8 cellular contexts compared by ENCODE assay signal in genomic region chr1:39575191-39576015, GRCh38. TPM values are rescaled to one million over a fixed set of nuclear protein-coding genes. Genes with fewer than 3 reads are reported as not detected.
DNase-seq lines count a peak whose midpoint lies in the region; ATAC-seq and TF ChIP-seq lines count a peak whose summit lies in the region.

No MANE protein-coding gene starts in this region.

- H3K9ac ChIP-seq in SK-N-SH (peak overlapping the region; percentile 95), parathyroid adenoma (no peak overlapping the region)

- H3K27ac ChIP-seq in SK-N-SH (ENCODE audit: low read depth in 2 of 2, low read length in 1 of 2) = peak overlapping the region; percentile 65 to 74; a peak in 3 of 4 replicates
- peak overlapping the region; percentile 83 to 96 (median 90) for H3K27ac ChIP-seq in heart left ventricle
- H3K27ac ChIP-seq in parathyroid adenoma = peak overlapping the region; percentile 57

- POLR2A ChIA-PET in SK-N-SH (lab: Yijun Ruan, JAX) = interaction anchor here (0.9 to 2.2 kb wide), 4 partner anchors 16 to 83 kb away, joined by 3 to 8 read pairs (median 4); no protein-coding TSS in a partner anchor
- POLR2A ChIA-PET in activated naive CD8-positive, alpha-beta T cell treated with anti-CD3 and anti-CD28 coated beads, Interleukin-2, amount 10 ng/mL, durations not matched to agents 7 days and 5 days (lab: Charles Lee) = interaction anchor here (0.7 to 2.1 kb wide), 6 partner anchors 9 to 166 kb away, joined by 3 to 9 read pairs (median 4); partner anchors contain the start of gene PPIE

- no peak overlapping the region for H2AFZ ChIP-seq in SK-N-SH (ENCODE audit: low read depth)
- peak overlapping the region; percentile 53 for H2AFZ ChIP-seq in parathyroid adenoma

- TF ChIP-seq RAD21 in SK-N-SH (IDR thresholded peaks at IDR 0.05; ENCODE audit: low read length) = no peak

- H3K79me2 ChIP-seq in SK-N-SH (ENCODE audit: insufficient read depth) = peaks cover 62% of the 10 kb centered on the region
- H3K79me2 ChIP-seq in parathyroid adenoma = peaks cover 6% of the 10 kb centered on the region

- CTCF ChIA-PET in SK-N-SH (lab: Yijun Ruan, JAX) = interaction anchor here (0.6 to 3.0 kb wide), 12 partner anchors 14 to 131 kb away, joined by 3 to 22 read pairs (median 6); no protein-coding TSS in a partner anchor

- peaks cover 28% of the 10 kb centered on the region for H3K36me3 Mint-ChIP-seq in activated naive CD8-positive, alpha-beta T cell treated with anti-CD3 and anti-CD28 coated beads, Interleukin-2, amount 10 ng/mL, durations not matched to agents 7 days and 5 days

- peak; percentile 18 for ATAC-seq in HG03045 (IDR thresholded peaks at IDR 0.05; ENCODE audit: unreplicated experiment)
- peak; percentile 38 for ATAC-seq in activated naive CD8-positive, alpha-beta T cell treated with anti-CD3 and anti-CD28 coated beads, Interleukin-2, amount 10 ng/mL, durations not matched to agents 7 days and 5 days (ENCODE audit: low read depth)
- peak; percentile 38 to 76 (median 67) for ATAC-seq in heart left ventricle

- H3K4me1 Mint-ChIP-seq in activated naive CD8-positive, alpha-beta T cell treated with anti-CD3 and anti-CD28 coated beads, Interleukin-2, amount 10 ng/mL, durations not matched to agents 7 days and 5 days = peaks cover 33% of the 10 kb centered on the region

- peak overlapping the region; percentile 87 for H3K4me3 Mint-ChIP-seq in activated naive CD8-positive, alpha-beta T cell treated with anti-CD3 and anti-CD28 coated beads, Interleukin-2, amount 10 ng/mL, durations not matched to agents 7 days and 5 days

- no peaks in the 10 kb centered on the region for H3K27me3 ChIP-seq in SK-N-SH (ENCODE audit: insufficient read depth)
- H3K27me3 ChIP-seq in heart left ventricle = no peaks in the 10 kb centered on the region
- no peaks in the 10 kb centered on the region for H3K27me3 ChIP-seq in parathyroid adenoma (ENCODE audit: control insufficient read depth, insufficient read depth, low read length)

- H3K4me1 ChIP-seq in SK-N-SH (ENCODE audit: control insufficient read depth in 1 of 2, insufficient read depth in 2 of 2, low read depth in 1 of 2, low read length in 1 of 2) (peaks cover 14 to 22% of the 10 kb centered on the region in 2 experiments), heart left ventricle (peaks cover 0 to 46% (median 34%) of the 10 kb centered on the region in 12 donors), parathyroid adenoma (peaks cover 8% of the 10 kb centered on the region)

- peaks cover 57% of the 10 kb centered on the region for H4K20me1 ChIP-seq in SK-N-SH (ENCODE audit: insufficient read depth)

- TF ChIP-seq CTCF in SK-N-SH (IDR thresholded peaks at IDR 0.05) = no peak
- TF ChIP-seq CTCF in heart left ventricle (IDR thresholded peaks at IDR 0.05) = no peak
- no peak for TF ChIP-seq CTCF in parathyroid adenoma (IDR thresholded peaks at IDR 0.05)

- H3K4me3 ChIP-seq in SK-N-SH (ENCODE audit: low read depth in 2 of 2, low read length in 1 of 2) (peak overlapping the region; percentile 75 to 89), heart left ventricle (peak overlapping the region; percentile 64 to 99 (median 86)), parathyroid adenoma (ENCODE audit: low read depth, low read length) (peak overlapping the region; percentile 80)

- intact Hi-C loops in heart left ventricle (cut with DNase I) = no loop called here

- H3K36me3 ChIP-seq in SK-N-SH (replicated peaks in 1 of 2; ENCODE audit: control insufficient read depth in 1 of 2, insufficient read depth in 2 of 2, low read length in 1 of 2) (peaks cover 38 to 41% of the 10 kb centered on the region in 2 experiments), heart left ventricle (peaks cover 5 to 48% (median 29%) of the 10 kb centered on the region in 9 donors), parathyroid adenoma (ENCODE audit: control insufficient read depth, insufficient read depth, low read length) (no peaks in the 10 kb centered on the region)

- TF ChIP-seq POLR2A in heart left ventricle (IDR thresholded peaks at IDR 0.05) = no peak

- 13% methylated on average over 20 of the region's 48 CpGs for WGBS in SK-N-SH (ENCODE audit: low lambda C conversion rate)
- WGBS in heart left ventricle, 4 donors = 3 to 10% (median 5%) methylated on average over 22 to 48 of the region's 48 CpGs

- H3K27ac Mint-ChIP-seq in activated naive CD8-positive, alpha-beta T cell treated with anti-CD3 and anti-CD28 coated beads, Interleukin-2, amount 10 ng/mL, durations not matched to agents 7 days and 5 days = peak overlapping the region; percentile 89

- no peak for TF ChIP-seq EP300 in SK-N-SH (IDR thresholded peaks at IDR 0.05; ENCODE audit: borderline replicate concordance in 1 of 2, low read depth in 1 of 2, low read length in 1 of 2)

- peaks cover 6% of the 10 kb centered on the region for H3F3A ChIP-seq in SK-N-SH (replicated peaks; ENCODE audit: insufficient read depth)

- H3K27me3 Mint-ChIP-seq in activated naive CD8-positive, alpha-beta T cell treated with anti-CD3 and anti-CD28 coated beads, Interleukin-2, amount 10 ng/mL, durations not matched to agents 7 days and 5 days = peaks cover 2% of the 10 kb centered on the region

- no peaks in the 10 kb centered on the region for H3K9me2 ChIP-seq in SK-N-SH

- H3K9me3 Mint-ChIP-seq in activated naive CD8-positive, alpha-beta T cell treated with anti-CD3 and anti-CD28 coated beads, Interleukin-2, amount 10 ng/mL, durations not matched to agents 7 days and 5 days = no peaks in the 10 kb centered on the region

- H3K4me2 ChIP-seq in SK-N-SH (peak overlapping the region; percentile 84), parathyroid adenoma (ENCODE audit: low read length) (peak overlapping the region; percentile 87)

- H3K9me3 ChIP-seq in SK-N-SH (no peaks in the 10 kb centered on the region), heart left ventricle (no peaks in the 10 kb centered on the region), parathyroid adenoma (ENCODE audit: control insufficient read depth, low read length) (no peaks in the 10 kb centered on the region)

- DNase-seq in DMS153 (lab: John Stamatoyannopoulos, UW) (peak; percentile 27), SK-N-SH (peak; percentile 76), heart left ventricle (peak; percentile 70 to 86 (median 78)), NAMALWA (ENCODE audit: low spot score) (no peak), HuH-7.5 (ENCODE audit: low spot score) (no peak)
- DNase-seq in activated naive CD8-positive, alpha-beta T cell treated with anti-CD3 and anti-CD28 coated beads, Interleukin-2, amount 10 ng/mL, durations not matched to agents 7 days and 5 days = peak; percentile 65

TF ChIP-seq in SK-N-SH, 30 proteins besides CTCF, POLR2A, EP300 and RAD21:
- TF ChIP-seq FOSL2 (IDR thresholded peaks at IDR 0.05; ENCODE audit: borderline replicate concordance, low read depth) = no peak
- no peak for TF ChIP-seq USF1 (IDR thresholded peaks at IDR 0.05; ENCODE audit: borderline replicate concordance, low read depth)
- no peak for TF ChIP-seq SMC3 (IDR thresholded peaks at IDR 0.05; ENCODE audit: low read depth, low read length)
- TF ChIP-seq MEF2A (IDR thresholded peaks at IDR 0.05; ENCODE audit: borderline replicate concordance, low read depth) = no peak
- TF ChIP-seq IRF3 (IDR thresholded peaks at IDR 0.05; ENCODE audit: low read depth, low read length) = no peak
- TF ChIP-seq USF2 (IDR thresholded peaks at IDR 0.05; ENCODE audit: borderline replicate concordance, low read depth, low read length) = no peak
- TF ChIP-seq TCF12 (IDR thresholded peaks at IDR 0.05) = no peak
- no peak for TF ChIP-seq RXRA (IDR thresholded peaks at IDR 0.05; ENCODE audit: borderline replicate concordance, low read depth)
- TF ChIP-seq EZH2phosphoT487 (IDR thresholded peaks at IDR 0.05; ENCODE audit: borderline replicate concordance, low read depth) = no peak
- TF ChIP-seq GABPA (IDR thresholded peaks at IDR 0.05; ENCODE audit: low read depth) = no peak
- TF ChIP-seq ELF1 (IDR thresholded peaks at IDR 0.05) = no peak
- peak; percentile 91; the same call in 1 of the 2 replicates for TF ChIP-seq MXI1 (IDR thresholded peaks at IDR 0.05; ENCODE audit: low read depth, low read length)
- TF ChIP-seq GATA2 (CRISPR knock-in tag; IDR thresholded peaks at IDR 0.05) = peak; percentile 67
- TF ChIP-seq FOXJ3 (CRISPR knock-in tag; IDR thresholded peaks at IDR 0.05) = no peak

RNA-seq across cellular contexts. Expression of gene PABPC4, which starts 1.2 kb away (rescaled TPM):
- polyA plus RNA-seq in SK-N-SH (2012; rRNA removed) (63.0 and 68.8 TPM in 2 replicates), heart left ventricle (100 to 1,000 TPM; 146 to 190 TPM)
- polyA plus RNA-seq in SK-N-SH (2012; cell fraction: cytosol; rRNA removed) = 71.5 and 73.9 TPM in 2 replicates
- 273 and 297 TPM in 2 replicates for polyA plus RNA-seq in SK-N-SH (2012; cell fraction: nucleus; rRNA removed)
- 100 to 1,000 TPM; 198 TPM for total RNA-seq in activated naive CD8-positive, alpha-beta T cell treated with anti-CD3 and anti-CD28 coated beads, Interleukin-2, amount 10 ng/mL, durations not matched to agents 7 days and 5 days
- total RNA-seq in heart left ventricle = 100 to 1,000 TPM; 193 to 283 (median 236) TPM

Comparison
In these comparisons a context has a peak if more than half of its experiments do, and no peak if none do; other contexts are left out.
1. DNase-seq: peak in DMS153 (single experiment), SK-N-SH (single experiment), activated naive CD8-positive, alpha-beta T cell treated with anti-CD3 and anti-CD28 coated beads, Interleukin-2, amount 10 ng/mL, durations not matched to agents 7 days and 5 days (single experiment) and heart left ventricle (5 of 5); none in NAMALWA (single experiment) and HuH-7.5 (single experiment).
2. Peak in every context shown above with its lines, with median percentiles within 50 percentile points of each other: ATAC-seq, H3K27ac ChIP-seq and H3K4me3 ChIP-seq.